13 cellular contexts compared by ENCODE assay signal in the genomic region with DNA sequence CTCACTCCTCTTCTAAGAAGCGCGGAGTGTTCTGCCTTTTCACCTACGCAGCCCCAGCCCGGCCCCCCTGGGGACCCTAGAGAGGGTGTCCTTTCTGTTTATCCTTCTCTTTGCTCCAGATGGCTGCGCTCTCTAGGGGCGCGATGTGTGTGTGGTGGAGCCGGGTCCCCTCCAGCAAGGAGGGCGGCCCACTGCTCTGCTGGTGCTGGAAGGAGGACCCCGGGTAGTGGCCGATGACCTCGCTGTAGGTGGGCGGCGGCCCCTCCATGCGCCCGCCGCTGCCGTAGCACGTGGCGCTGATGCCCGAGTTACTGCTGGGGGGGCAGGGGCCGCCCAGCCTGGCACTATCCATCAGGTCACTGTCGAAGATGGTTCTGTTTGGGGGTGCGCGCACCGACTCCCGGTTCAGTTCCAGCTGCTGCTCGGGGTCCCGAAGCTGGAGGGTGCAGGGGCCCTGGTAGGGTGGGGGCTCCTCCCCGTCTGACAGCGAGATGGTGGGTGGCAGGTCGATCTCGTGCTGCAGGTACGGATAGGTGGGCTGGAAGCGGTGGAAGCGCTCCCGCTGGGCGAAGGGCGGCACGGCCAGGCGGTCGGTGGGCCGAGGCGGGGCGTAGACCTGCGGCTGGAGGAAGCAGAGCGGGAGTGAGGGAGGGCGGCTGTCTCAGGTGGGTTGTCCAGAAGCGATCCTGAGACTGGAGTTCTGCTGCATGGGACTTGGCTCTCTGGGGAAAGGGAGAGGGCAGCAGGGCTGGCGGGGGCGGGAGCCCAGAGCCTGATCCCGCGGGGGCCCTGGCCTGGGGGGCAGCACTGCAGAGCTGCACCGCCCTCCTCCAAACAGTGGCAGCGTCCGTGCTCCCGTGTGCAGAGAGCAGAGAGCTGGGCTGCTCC. TPM values are rescaled to one million over a fixed set of nuclear protein-coding genes. Genes with fewer than 3 reads are reported as not detected.
DNase-seq lines count a peak whose midpoint lies in the region; ATAC-seq and TF ChIP-seq lines count a peak whose summit lies in the region.
"Had no signal": no experiment of that assay in that cellular context is flagged by ENCODE, and none has a peak within 500 bp of the region (broad histone marks: within the 10 kb centered on the region; RNA-seq: fewer than 3 reads in every experiment).

No MANE protein-coding gene starts in this region.

- TF ChIP-seq CTCF in ovary (IDR thresholded peaks at IDR 0.05), result no peak
- TF ChIP-seq CTCF in brain microvascular endothelial cell (IDR thresholded peaks at IDR 0.05; ENCODE audit: low read depth, low read length, missing control alignments), result no peak

- H3K27ac ChIP-seq in ovary (no peak overlapping the region), brain microvascular endothelial cell (no peak overlapping the region)
- H3K27ac ChIP-seq: BLaER1, HL-60 had no signal

- no peak for ATAC-seq in Right ventricle myocardium superior (ENCODE audit: poor library complexity)

- no peak for TF ChIP-seq EP300 in ovary (IDR thresholded peaks at IDR 0.05)

- no peaks in the 10 kb centered on the region for H3K27me3 ChIP-seq in NT2/D1 (ENCODE audit: insufficient read depth, insufficient read length)
- H3K27me3 ChIP-seq in ovary, result no peaks in the 10 kb centered on the region
- H3K27me3 ChIP-seq in brain microvascular endothelial cell (replicated peaks), result no peaks in the 10 kb centered on the region
- H3K27me3 ChIP-seq: BLaER1 had no signal

- 81 to 91% (median 85%) methylated on average over 53 to 57 of the region's 57 CpGs for WGBS in ovary, 3 donors

- intact Hi-C loops in Right ventricle myocardium superior (cut with DNase I) (loop anchor here (5.0 kb wide), 1 partner anchor 435 kb away; no protein-coding TSS in a partner anchor), ovary (cut with DNase I) (loop anchor here in 2 of 4 donors (5.0 to 10.0 kb wide), 2 partner anchors 433 to 530 kb away; no protein-coding TSS in a partner anchor)

- in situ Hi-C loops in brain microvascular endothelial cell (cut with HindIII; ENCODE audit: low pct_ligation_motif_present, low sequenced_read_pairs), result no loop called here

- H3K4me1 ChIP-seq in NT2/D1 (ENCODE audit: insufficient read depth, insufficient read length), result peaks cover 10% of the 10 kb centered on the region
- H3K4me1 ChIP-seq in ovary (ENCODE audit: insufficient read depth), result peaks cover 3% of the 10 kb centered on the region

- peak overlapping the region; percentile 22 for H3K9ac ChIP-seq in NT2/D1 (ENCODE audit: insufficient read length, low read depth)
- H3K9ac ChIP-seq: BLaER1 had no signal

- H3K4me3 ChIP-seq in NT2/D1 (ENCODE audit: insufficient read length, low read depth), result no peak overlapping the region
- H3K4me3 ChIP-seq in ovary, result no peak overlapping the region
- H3K4me3 ChIP-seq in brain microvascular endothelial cell (ENCODE audit: low read depth, low read length), result no peak overlapping the region
- H3K4me3 ChIP-seq: BLaER1 had no signal

- H3K36me3 ChIP-seq in NT2/D1 (ENCODE audit: insufficient read depth, insufficient read length, low read length), result peaks cover 76% of the 10 kb centered on the region
- no peaks in the 10 kb centered on the region for H3K36me3 ChIP-seq in ovary
- H3K36me3 ChIP-seq in brain microvascular endothelial cell (replicated peaks), result peaks cover 29% of the 10 kb centered on the region

- DNase-seq in D341Med (ENCODE audit: low spot score), result peak; percentile 36
- DNase-seq in NT2/D1 (ENCODE audit: low read depth, low spot score), result no peak
- DNase-seq in Right ventricle myocardium superior, result peak; percentile 27
- peak in 3 of 5 donors; percentile 6 to 36 (median 26) for DNase-seq in ovary
- no peak for DNase-seq in MV-4-11 (lab: John Stamatoyannopoulos, UW)
- DNase-seq in NCI-H526 treated with DMSO at 0.1 percent for 48 hours (lab: John Stamatoyannopoulos, UW), result no peak
- DNase-seq in NK-92 treated with Interleukin-12 subunit alpha and Interleukin-12 subunit beta, amount 100 ng/mL, for 24 hours (lab: John Stamatoyannopoulos, UW), result no peak
- no peak for DNase-seq in brain microvascular endothelial cell
- DNase-seq: activated B cell treated with CpG ODN at 0.5 μM for 24 hours, dermis blood vessel endothelial cell had no signal

- H3K9me3 ChIP-seq in NT2/D1 (ENCODE audit: insufficient read depth, low read length) (no peaks in the 10 kb centered on the region), ovary (no peaks in the 10 kb centered on the region)
- H3K9me3 ChIP-seq: BLaER1 had no signal

- TF ChIP-seq POLR2A in ovary (IDR thresholded peaks at IDR 0.05), result no peak

RNA-seq across cellular contexts. Expression of a gene that starts 32.0 kb away (rescaled TPM):
- total RNA-seq in Right ventricle myocardium superior (not detected), ovary (under 1 TPM in 3 of 7 donors, not detected in 4; 0.23 to 0.50 (median 0.24) TPM)
- under 1 TPM; 0.12 to 0.92 TPM for polyA plus RNA-seq in ovary
- total RNA-seq: dermis blood vessel endothelial cell, mesothelial cell of epicardium had no signal

RNA-seq across cellular contexts. Expression of a gene that starts 57.6 kb away (rescaled TPM):
- total RNA-seq in Right ventricle myocardium superior, result 21.5 TPM
- 10 to 100 TPM in 5 of 7 donors, 1 to 10 TPM in 2; 2.7 to 73.4 (median 17.6) TPM for total RNA-seq in ovary
- 10 to 100 TPM; 14.6 to 28.5 TPM for polyA plus RNA-seq in ovary

Comparison
In these comparisons a context has a peak if more than half of its experiments do, and no peak if none do; other contexts are left out.
1. DNase-seq: peak in D341Med (single experiment), Right ventricle myocardium superior (single experiment) and ovary (3 of 5); none in NT2/D1 (single experiment), MV-4-11 (single experiment), NCI-H526 treated with DMSO at 0.1 percent for 48 hours (single experiment), NK-92 treated with Interleukin-12 subunit alpha and Interleukin-12 subunit beta, amount 100 ng/mL, for 24 hours (single experiment) and brain microvascular endothelial cell (single experiment).